Comparison of ENCODE assay signal across 9 cellular contexts in genomic region chr1:14598007-14598497, GRCh38. TPM values are rescaled to one million over a fixed set of nuclear protein-coding genes. Genes with fewer than 3 reads are reported as not detected.
DNase-seq lines count a peak whose midpoint lies in the region; ATAC-seq, FAIRE-seq and TF ChIP-seq lines count a peak whose summit lies in the region.
"Had no signal": no experiment of that assay in that cellular context is flagged by ENCODE, and none has a peak within 500 bp of the region (broad histone marks: within the 10 kb centered on the region; RNA-seq: fewer than 3 reads in every experiment).

No MANE protein-coding gene starts in this region.

- H3K4ac ChIP-seq in mesenchymal stem cell (ENCODE audit: low read depth in 1 of 2, low read length in 2 of 2): no peak overlapping the region

- no peak for TF ChIP-seq POLR2A in transverse colon (IDR thresholded peaks at IDR 0.05)
- no peak for TF ChIP-seq POLR2A in H54 (IDR thresholded peaks at IDR 0.05; ENCODE audit: low read depth, low read length)

- H3K18ac ChIP-seq in mesenchymal stem cell (ENCODE audit: low read depth in 1 of 2, low read length in 2 of 2): no peak overlapping the region

- TF ChIP-seq EP300 in transverse colon (IDR thresholded peaks at IDR 0.05; ENCODE audit: low read depth): no peak

- no peak overlapping the region for H2BK5ac ChIP-seq in mesenchymal stem cell (ENCODE audit: low read depth, low read length, poor library complexity, severe bottlenecking)

- H3K9ac ChIP-seq in colonic mucosa (ENCODE audit: low read depth in 2 of 2, low read length in 2 of 2) (no peak overlapping the region), mesenchymal stem cell (ENCODE audit: low read length) (peak overlapping the region; percentile 81)

- in situ Hi-C loops in transverse colon (cut with MboI; ENCODE audit: low pct_ligation_motif_present in 1 of 4, low pct_unique_long_range_greater_than_20kb in 1 of 4, low sequenced_read_pairs in 3 of 4): no loop called here

- H3K4me3 ChIP-seq in colonic mucosa: peak overlapping the region; percentile 30
- peak overlapping the region; percentile 40 to 84 for H3K4me3 ChIP-seq in mesenchymal stem cell (ENCODE audit: insufficient read depth in 1 of 2, low read depth in 1 of 2, low read length in 2 of 2)
- H3K4me3 ChIP-seq in transverse colon: peak overlapping the region in 3 of 4 donors; percentile 28 to 46 (median 39)

- TF ChIP-seq CTCF in colonic mucosa (IDR thresholded peaks at IDR 0.05) (no peak), transverse colon (IDR thresholded peaks at IDR 0.05) (no peak)

- H2AFZ ChIP-seq in mesenchymal stem cell (ENCODE audit: low read depth, low read length): no peak overlapping the region

- H3K14ac ChIP-seq in mesenchymal stem cell (ENCODE audit: low read length in 2 of 2): no peak overlapping the region

- intact Hi-C loops in colonic mucosa (cut with DNase I) (no loop called here), transverse colon (cut with DNase I; ENCODE audit: low total_unique reads) (no loop called here)

- H3K4me2 ChIP-seq in mesenchymal stem cell (ENCODE audit: low read length, poor library complexity, severe bottlenecking): peak overlapping the region; percentile 49

- no peak overlapping the region for H2AK5ac ChIP-seq in mesenchymal stem cell (ENCODE audit: low read length, severe bottlenecking)

- H3K27me3 ChIP-seq in colonic mucosa (peaks cover 31% of the 10 kb centered on the region), mesenchymal stem cell (ENCODE audit: control insufficient read depth in 1 of 2, insufficient read depth in 1 of 2, low read length in 2 of 2) (peaks cover 29 to 48% of the 10 kb centered on the region in 2 experiments), transverse colon (peaks cover 47% of the 10 kb centered on the region)

- H3K27ac ChIP-seq in colonic mucosa: no peak overlapping the region
- no peak overlapping the region for H3K27ac ChIP-seq in mesenchymal stem cell (ENCODE audit: low read length, poor library complexity, severe bottlenecking)
- H3K27ac ChIP-seq in transverse colon: no peak overlapping the region

- H2BK120ac ChIP-seq in mesenchymal stem cell (ENCODE audit: low read depth, low read length): no peak overlapping the region

- no peak overlapping the region for H4K91ac ChIP-seq in mesenchymal stem cell (ENCODE audit: low read length)

- peak; percentile 45 for DNase-seq in NCI-H2227 (lab: John Stamatoyannopoulos, UW; ENCODE audit: unreplicated experiment)
- DNase-seq in NCI-H2227 treated with DMSO at 0.1 percent for 48 hours (lab: John Stamatoyannopoulos, UW): no peak
- DNase-seq in colonic mucosa: no peak
- DNase-seq in mesenchymal stem cell: no peak
- DNase-seq in transverse colon: no peak
- no peak for DNase-seq in H54 (ENCODE audit: insufficient read length, low spot score)
- DNase-seq: stimulated activated CD8-positive, alpha-beta memory T cell treated with anti-CD3 and anti-CD28 coated beads, Interleukin-4, amount 100 ng/mL, for 48 hours had no signal

- no peaks in the 10 kb centered on the region for H3K9me3 ChIP-seq in colonic mucosa
- H3K9me3 ChIP-seq in mesenchymal stem cell (ENCODE audit: control insufficient read depth, low read length): no peaks in the 10 kb centered on the region
- no peaks in the 10 kb centered on the region for H3K9me3 ChIP-seq in transverse colon

- no peak for FAIRE-seq in H54 (lab: Jason Lieb, UNC)

- H3K4me1 ChIP-seq in colonic mucosa (no peaks in the 10 kb centered on the region), mesenchymal stem cell (ENCODE audit: control insufficient read depth, insufficient read depth, low read depth, low read length) (peaks cover 13% of the 10 kb centered on the region), transverse colon (peaks cover 0 to 21% (median 17%) of the 10 kb centered on the region in 4 donors)

- H3K23ac ChIP-seq in mesenchymal stem cell (ENCODE audit: low read length in 2 of 2): no peak overlapping the region

- H3K36me3 ChIP-seq in colonic mucosa: no peaks in the 10 kb centered on the region
- no peaks in the 10 kb centered on the region for H3K36me3 ChIP-seq in mesenchymal stem cell (ENCODE audit: control insufficient read depth in 1 of 2, insufficient read depth in 2 of 2, low read depth in 1 of 2, low read length in 2 of 2)
- H3K36me3 ChIP-seq in transverse colon: no peaks in the 10 kb centered on the region

- H2BK15ac ChIP-seq in mesenchymal stem cell (ENCODE audit: low read depth, poor library complexity, severe bottlenecking): no peak overlapping the region

- no peak overlapping the region for H4K8ac ChIP-seq in mesenchymal stem cell (ENCODE audit: low read length)

- no peaks in the 10 kb centered on the region for H3K79me1 ChIP-seq in mesenchymal stem cell (replicated peaks; ENCODE audit: low read length, poor library complexity, severe bottlenecking)

- H2BK12ac ChIP-seq in mesenchymal stem cell (ENCODE audit: low read length in 2 of 2): no peak overlapping the region

- ATAC-seq in HG02885 (IDR thresholded peaks at IDR 0.05; ENCODE audit: poor library complexity, unreplicated experiment) (no peak), HG03095 (IDR thresholded peaks at IDR 0.05; ENCODE audit: unreplicated experiment) (no peak)

- 1% methylated on average over 23 of the region's 26 CpGs for WGBS in mesenchymal stem cell
- WGBS in transverse colon (ENCODE audit: low coverage in 1 of 2), 2 donors: 0 to 11% methylated on average over 1 to 18 of the region's 26 CpGs

RNA-seq across cellular contexts. Expression of gene KAZN, which starts 0.4 kb away (rescaled TPM):
- total RNA-seq in colonic mucosa: 10 to 100 TPM in 1 of 2 donors, 1 to 10 TPM in 1; 9.8 to 12.2 TPM
- 31.1 TPM for polyA plus RNA-seq in mesenchymal stem cell (2013, experiment 1 of 2)
- 31.1 TPM for polyA plus RNA-seq in mesenchymal stem cell (2013, experiment 2 of 2)
- 10 to 100 TPM; 12.0 to 17.1 (median 16.2) TPM for total RNA-seq in transverse colon
